In genomic region chr2:383173-383572, GRCh38 we compare ENCODE assay signal across 19 cellular contexts.
A peak's percentile ranks its signal among the peaks of the same experiment; 100 is the strongest.
DNase-seq lines count a peak whose midpoint lies in the region; ATAC-seq and TF ChIP-seq lines count a peak whose summit lies in the region.
"Had no signal": no experiment of that assay in that cellular context is flagged by ENCODE, and none has a peak within 500 bp of the region (broad histone marks: within the 10 kb centered on the region; RNA-seq: fewer than 3 reads in every experiment).

No MANE protein-coding gene starts in this region.

- no peak overlapping the region for H2BK20ac ChIP-seq in H9 (ENCODE audit: low read depth, low read length, poor library complexity, severe bottlenecking)

- H3K27ac ChIP-seq in H9 (ENCODE audit: insufficient read length, low read depth, low read length) = no peak overlapping the region
- H3K27ac ChIP-seq: ovary had no signal

- H2BK120ac ChIP-seq in H9 (ENCODE audit: low read depth, low read length, poor library complexity, severe bottlenecking) = no peak overlapping the region

- DNase-seq in H9 (peak; percentile 57), astrocyte of the hippocampus (ENCODE audit: low read depth, low spot score) (peak; percentile 20), inferior parietal cortex (ENCODE audit: extremely low spot score) (peak; percentile 59), progenitor cell of endocrine pancreas (ENCODE audit: low spot score, unreplicated experiment) (no peak), GM19240 (ENCODE audit: insufficient read length, low spot score) (no peak), NCI-H82 (lab: John Stamatoyannopoulos, UW) (no peak), foreskin fibroblast (no peak)
- DNase-seq: activated CD4-positive, alpha-beta T cell treated with anti-CD3 and anti-CD28 coated beads, Interleukin-2, amount 50 U/mL, for 48 hours; AML-193; DMS79; HFFc6; Kasumi-1; mesenchymal stem cell; ovary; SHP77 treated with DMSO at 0.1 percent for 48 hours; stimulated activated CD4-positive, alpha-beta T cell treated with anti-CD3 and anti-CD28 coated beads, Interleukin-12 subunit alpha, Interleukin-12 subunit beta, amount 100 ng/mL, for 4 hours; T1000 had no signal

- H2AFZ ChIP-seq in H9 (ENCODE audit: low read length) = no peak overlapping the region

- H3K9me3 Mint-ChIP-seq in H9 = peaks cover 0 to 2% of the 10 kb centered on the region in 2 experiments; a peak in 2 of 5 replicates
- H3K9me3 Mint-ChIP-seq in progenitor cell of endocrine pancreas (ENCODE audit: low read depth) = peaks cover 16% of the 10 kb centered on the region

- no peak overlapping the region for H4K8ac ChIP-seq in H9 (replicated peaks; ENCODE audit: insufficient read length, low read depth, low read length)

- no peak for ATAC-seq in HG03521 (IDR thresholded peaks at IDR 0.05; ENCODE audit: unreplicated experiment)
- ATAC-seq: activated T-helper 17 cell treated with anti-CD3 and anti-CD28 coated beads, Interleukin-2, amount 50 U/mL, for 72 hours had no signal

- no CpG with 5 or more reads among the region's 13 CpGs for WGBS in H9 (ENCODE audit: extremely low coverage, insufficient read length, low lambda C conversion rate)

- peak; percentile 38; the same call in 2 of the 3 replicates for TF ChIP-seq CTCF in H9 (conservative IDR thresholded peaks at IDR 0.05)
- peak; percentile 31 for TF ChIP-seq CTCF in progenitor cell of endocrine pancreas (IDR thresholded peaks at IDR 0.05; ENCODE audit: unreplicated experiment)
- TF ChIP-seq CTCF in foreskin fibroblast (IDR thresholded peaks at IDR 0.05; ENCODE audit: low read depth, low read length) = no peak

- H3K56ac ChIP-seq in H9 (ENCODE audit: insufficient read length, low read depth, low read length) = no peak overlapping the region

- H3K4me2 ChIP-seq in H9 (ENCODE audit: insufficient read depth, insufficient read length, low read length) = no peak overlapping the region

- no peaks in the 10 kb centered on the region for H4K20me1 ChIP-seq in H9 (ENCODE audit: control insufficient read depth, insufficient read depth, insufficient read length)

- H3K14ac ChIP-seq in H9 (ENCODE audit: insufficient read depth, low read length) = no peak overlapping the region

- H3K4ac ChIP-seq in H9 (ENCODE audit: low read depth, low read length) = no peak overlapping the region

- no peak overlapping the region for H3K4me3 ChIP-seq in foreskin fibroblast (ENCODE audit: low read depth in 1 of 2, low read length in 2 of 2)
- H3K4me3 ChIP-seq: ovary had no signal

- H3K9me3 ChIP-seq in H9 (ENCODE audit: control insufficient read depth, low read depth, low read length) = no peaks in the 10 kb centered on the region

- H3K79me2 ChIP-seq in H9 (ENCODE audit: insufficient read depth, low read length) = no peaks in the 10 kb centered on the region

- H3K36me3 Mint-ChIP-seq in H9 (ENCODE audit: insufficient read depth in 1 of 3, low read depth in 3 of 3) (no peaks in the 10 kb centered on the region), progenitor cell of endocrine pancreas (ENCODE audit: insufficient read depth) (no peaks in the 10 kb centered on the region)

- H3K79me1 ChIP-seq in H9 (ENCODE audit: insufficient read depth, low read depth, low read length, poor library complexity, severe bottlenecking) = no peaks in the 10 kb centered on the region

- H2BK5ac ChIP-seq in H9 (ENCODE audit: insufficient read length, low read length) = no peak overlapping the region

- no peak overlapping the region for H2BK15ac ChIP-seq in H9 (ENCODE audit: low read depth, low read length)

- H4K5ac ChIP-seq in H9 (ENCODE audit: insufficient read length, low read depth, low read length) = no peak overlapping the region

- H3K23ac ChIP-seq in H9 (ENCODE audit: insufficient read length, low read depth, low read length) = no peak overlapping the region

- no peak overlapping the region for H3K4me3 Mint-ChIP-seq in H9
- H3K4me3 Mint-ChIP-seq in progenitor cell of endocrine pancreas (ENCODE audit: low read depth) = no peak overlapping the region
- H3K4me3 Mint-ChIP-seq: activated T-helper 17 cell treated with anti-CD3 and anti-CD28 coated beads, Interleukin-2, amount 50 U/mL, for 72 hours; HFFc6 had no signal

- no peak overlapping the region for H3K9ac ChIP-seq in H9 (ENCODE audit: extremely low read depth, insufficient read length, low read length)

- H3K4me1 Mint-ChIP-seq in H9 (peaks cover 8 to 26% of the 10 kb centered on the region in 2 experiments), progenitor cell of endocrine pancreas (ENCODE audit: low read depth) (peaks cover 6% of the 10 kb centered on the region)
- H3K4me1 Mint-ChIP-seq: activated T-helper 17 cell treated with anti-CD3 and anti-CD28 coated beads, Interleukin-2, amount 50 U/mL, for 72 hours had no signal

- H3T11ph ChIP-seq in H9 (ENCODE audit: low read length) = no peak overlapping the region

- no peak overlapping the region for H3K18ac ChIP-seq in H9 (ENCODE audit: insufficient read length, low read depth, low read length)

- peaks cover 4% of the 10 kb centered on the region for H3K27me3 Mint-ChIP-seq in H9 (ENCODE audit: low read depth)
- peaks cover 10% of the 10 kb centered on the region for H3K27me3 Mint-ChIP-seq in progenitor cell of endocrine pancreas

- no peak overlapping the region for H4K91ac ChIP-seq in H9 (ENCODE audit: insufficient read length, low read depth, low read length)

- no peak overlapping the region for H2BK12ac ChIP-seq in H9 (ENCODE audit: insufficient read length, low read depth, low read length)

- H3K27ac Mint-ChIP-seq in H9 = no peak overlapping the region
- H3K27ac Mint-ChIP-seq in progenitor cell of endocrine pancreas = no peak overlapping the region
- H3K27ac Mint-ChIP-seq: activated T-helper 17 cell treated with anti-CD3 and anti-CD28 coated beads, Interleukin-2, amount 50 U/mL, for 72 hours; HFFc6 had no signal

- no peak overlapping the region for H2AK5ac ChIP-seq in H9 (ENCODE audit: insufficient read length, low read length)

- no peaks in the 10 kb centered on the region; the same call in 1 of the 2 replicates for H3K27me3 ChIP-seq in H9 (ENCODE audit: insufficient read depth, low read length)
- H3K27me3 ChIP-seq: ovary had no signal

- H3K23me2 ChIP-seq in H9 (ENCODE audit: insufficient read length, low read depth, low read length, poor library complexity, severe bottlenecking) = no peaks in the 10 kb centered on the region

- H3K4me1 ChIP-seq in H9 (ENCODE audit: insufficient read depth, low read length) = no peaks in the 10 kb centered on the region; the same call in 1 of the 2 replicates

Comparison
In these comparisons a context has a peak if more than half of its experiments do, and no peak if none do; other contexts are left out.
1. DNase-seq: peak in H9 (single experiment), astrocyte of the hippocampus (single experiment) and inferior parietal cortex (single experiment); none in progenitor cell of endocrine pancreas (single experiment), GM19240 (single experiment), NCI-H82 (single experiment) and foreskin fibroblast (0 of 2).